Comparison of ENCODE assay signal across 7 cellular contexts in the genomic region with DNA sequence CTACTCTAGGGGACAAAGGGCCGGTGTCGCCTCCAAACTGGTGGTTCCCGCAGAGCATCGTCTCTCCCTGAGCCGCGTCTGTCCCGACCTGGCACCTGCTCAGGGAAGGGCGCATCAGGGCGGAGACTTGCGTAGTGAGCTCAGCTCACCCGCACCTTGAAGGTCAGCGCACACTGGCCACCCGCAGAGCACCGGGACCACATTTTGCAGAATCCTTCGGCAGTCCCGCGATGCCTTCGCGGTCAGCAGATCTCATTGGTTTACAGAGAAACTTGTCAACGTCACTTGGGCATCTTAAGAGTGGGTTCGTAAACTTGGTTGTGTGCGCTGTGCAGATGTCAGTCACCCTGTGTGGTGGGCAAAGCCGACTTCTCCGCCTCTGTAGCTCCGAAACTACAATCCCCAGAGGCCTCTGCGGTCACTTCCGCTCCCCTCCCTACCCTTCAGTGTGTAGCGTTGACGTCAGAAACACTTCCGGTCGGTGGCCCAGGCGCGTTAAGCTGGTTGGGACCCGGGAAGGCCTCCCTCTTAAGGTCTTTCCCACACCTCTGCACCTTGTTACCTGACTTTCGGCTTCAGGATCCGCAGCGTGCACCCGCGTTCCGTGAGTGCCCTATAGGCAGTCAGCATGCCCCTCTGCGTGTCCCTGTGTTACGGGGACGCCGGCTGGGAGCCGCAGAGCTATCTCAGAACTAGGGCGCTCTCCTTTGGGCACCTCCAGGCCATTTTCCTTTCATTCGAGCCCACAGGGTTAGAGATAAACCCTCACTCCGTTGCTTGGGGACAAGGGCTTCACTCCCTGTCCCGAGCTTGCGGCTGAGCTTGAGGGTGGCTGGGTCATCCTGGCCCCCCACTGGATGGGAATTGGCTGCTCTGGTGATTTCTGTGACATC. TPM values are rescaled to one million over a fixed set of nuclear protein-coding genes. Genes with fewer than 3 reads are reported as not detected.
DNase-seq lines count a peak whose midpoint lies in the region; ATAC-seq, FAIRE-seq and TF ChIP-seq lines count a peak whose summit lies in the region.

No MANE protein-coding gene starts in this region.

- H3K79me2 ChIP-seq in neural progenitor cell (ENCODE audit: low read depth): peaks cover 49% of the 10 kb centered on the region

- H4K20me1 ChIP-seq in neural progenitor cell (ENCODE audit: low read depth): no peaks in the 10 kb centered on the region

- peak overlapping the region; percentile 93 for H3K4me3 Mint-ChIP-seq in neural progenitor cell
- H3K4me3 Mint-ChIP-seq in stimulated activated naive CD8-positive, alpha-beta T cell treated with anti-CD3 and anti-CD28 coated beads, Interleukin-15, amount 100 ng/mL, for 72 hours: peak overlapping the region; percentile 85 to 92

- H3K36me3 ChIP-seq in neural progenitor cell: no peaks in the 10 kb centered on the region

- H3K27ac ChIP-seq in neural progenitor cell: peak overlapping the region; percentile 55

- H3K27me3 Mint-ChIP-seq in neural progenitor cell (ENCODE audit: insufficient read depth, low read depth): peaks cover 11% of the 10 kb centered on the region
- H3K27me3 Mint-ChIP-seq in stimulated activated naive CD8-positive, alpha-beta T cell treated with anti-CD3 and anti-CD28 coated beads, Interleukin-15, amount 100 ng/mL, for 72 hours: no peaks in the 10 kb centered on the region

- H2AFZ ChIP-seq in neural progenitor cell (replicated peaks): peak overlapping the region; percentile 4

- H3K4me3 ChIP-seq in neural progenitor cell: peak overlapping the region; percentile 90

- peak overlapping the region; percentile 83 for H3K27ac Mint-ChIP-seq in neural progenitor cell
- H3K27ac Mint-ChIP-seq in stimulated activated naive CD8-positive, alpha-beta T cell treated with anti-CD3 and anti-CD28 coated beads, Interleukin-15, amount 100 ng/mL, for 72 hours: peak overlapping the region; percentile 89 to 94

- H3F3A ChIP-seq in neural progenitor cell (ENCODE audit: low read depth): no peaks in the 10 kb centered on the region

- peaks cover 68% of the 10 kb centered on the region for H3K36me3 Mint-ChIP-seq in neural progenitor cell

- H3K9me3 Mint-ChIP-seq in neural progenitor cell: peaks cover 49% of the 10 kb centered on the region
- H3K9me3 Mint-ChIP-seq in stimulated activated naive CD8-positive, alpha-beta T cell treated with anti-CD3 and anti-CD28 coated beads, Interleukin-15, amount 100 ng/mL, for 72 hours: peaks cover 0 to 5% of the 10 kb centered on the region in 2 donors

- no peaks in the 10 kb centered on the region for H3K4me1 ChIP-seq in neural progenitor cell

- H3K9ac ChIP-seq in neural progenitor cell: peak overlapping the region; percentile 86

- no peaks in the 10 kb centered on the region for H3K9me3 ChIP-seq in neural progenitor cell (ENCODE audit: low read depth)

- no peak for FAIRE-seq in RCC 7860 (lab: Jason Lieb, UNC)

- no peaks in the 10 kb centered on the region for H3K27me3 ChIP-seq in neural progenitor cell

- peak; percentile 92 for ATAC-seq in GM18520 (IDR thresholded peaks at IDR 0.05; ENCODE audit: unreplicated experiment)
- ATAC-seq in HG03558 (IDR thresholded peaks at IDR 0.05; ENCODE audit: extremely low read depth, unreplicated experiment): peak; percentile 79
- peak; percentile 100 for ATAC-seq in stimulated activated naive CD8-positive, alpha-beta T cell treated with anti-CD3 and anti-CD28 coated beads, Interleukin-15, amount 100 ng/mL, for 72 hours

- no peak for TF ChIP-seq CTCF in neural progenitor cell (IDR thresholded peaks at IDR 0.05)

- H3K4me1 Mint-ChIP-seq in neural progenitor cell: peaks cover 11% of the 10 kb centered on the region
- H3K4me1 Mint-ChIP-seq in stimulated activated naive CD8-positive, alpha-beta T cell treated with anti-CD3 and anti-CD28 coated beads, Interleukin-15, amount 100 ng/mL, for 72 hours: peaks cover 27% of the 10 kb centered on the region

- DNase-seq in RCC 7860 (ENCODE audit: low spot score) (peak; percentile 49), foreskin melanocyte (peak; percentile 86), neural progenitor cell (ENCODE audit: low spot score) (peak; percentile 95)
- peak; percentile 86 for DNase-seq in activated naive CD4-positive, alpha-beta T cell treated with Interleukin-2 at 50 U/mL for 16 hours
- peak; percentile 71 to 87 for DNase-seq in stimulated activated naive CD8-positive, alpha-beta T cell treated with anti-CD3 and anti-CD28 coated beads, Interleukin-15, amount 100 ng/mL, for 72 hours

- peak overlapping the region; percentile 96 for H3K4me2 ChIP-seq in neural progenitor cell

RNA-seq across cellular contexts. Expression of a gene that starts 36.5 kb away (rescaled TPM):
- 7.1 and 8.6 TPM in 2 replicates for total RNA-seq in neural progenitor cell (ENCODE audit: low replicate concordance)

Comparison
In these comparisons a context has a peak if more than half of its experiments do, and no peak if none do; other contexts are left out.
1. Peak in every context shown above with its lines: DNase-seq, ATAC-seq, H3K4me3 ChIP-seq and H3K27ac ChIP-seq.